8 cellular contexts compared by ENCODE assay signal in genomic region chr11:102341844-102342318, GRCh38. TPM values are rescaled to one million over a fixed set of nuclear protein-coding genes. Genes with fewer than 3 reads are reported as not detected.
DNase-seq lines count a peak whose midpoint lies in the region; ATAC-seq, FAIRE-seq and TF ChIP-seq lines count a peak whose summit lies in the region.

No MANE protein-coding gene starts in this region.

- peak; percentile 69 to 89 (median 80) for TF ChIP-seq CTCF in body of pancreas (IDR thresholded peaks at IDR 0.05)

- TF ChIP-seq POLR2A in body of pancreas (IDR thresholded peaks at IDR 0.05): no peak

- intact Hi-C loops in body of pancreas (cut with DNase I): no loop called here

- ATAC-seq in HG02884 (IDR thresholded peaks at IDR 0.05; ENCODE audit: unreplicated experiment) (peak; percentile 34), body of pancreas (peak; percentile 61)

- H3K27ac ChIP-seq in body of pancreas: no peak overlapping the region
- no peak overlapping the region for H3K27ac ChIP-seq in iPS DF 6.9 (ENCODE audit: low read length)

- FAIRE-seq in TTC549 (lab: Jason Lieb, UNC): peak; percentile 73

- H3K4me1 ChIP-seq in body of pancreas (peaks cover 6% of the 10 kb centered on the region), iPS DF 6.9 (ENCODE audit: control insufficient read depth, insufficient read depth, low read length) (peaks cover 1% of the 10 kb centered on the region; the same call in 1 of the 2 replicates)

- H3K4me3 ChIP-seq in body of pancreas (no peak overlapping the region), iPS DF 6.9 (ENCODE audit: low read length) (no peak overlapping the region)

- H3K9me3 ChIP-seq in body of pancreas (no peaks in the 10 kb centered on the region), iPS DF 6.9 (ENCODE audit: control insufficient read depth, insufficient read depth, low read length) (no peaks in the 10 kb centered on the region)

- WGBS in body of pancreas, 2 donors: 16 to 20% methylated on average over 1 of the region's 1 CpG
- no CpG with 5 or more reads among the region's 1 CpG for WGBS in iPS DF 6.9 (ENCODE audit: insufficient coverage, insufficient read length)

- H3K36me3 ChIP-seq in body of pancreas (replicated peaks in 1 of 2; ENCODE audit: insufficient read depth in 1 of 2, low read depth in 2 of 2) (peaks cover 0 to 10% of the 10 kb centered on the region in 2 donors), iPS DF 6.9 (ENCODE audit: control insufficient read depth, insufficient read depth, low read length) (no peaks in the 10 kb centered on the region)

- DNase-seq in SIG-M5 treated with dmso at 0.1 percent for 504 hours (lab: John Stamatoyannopoulos, UW; ENCODE audit: unreplicated experiment) (peak; percentile 59), SIG-M5 (lab: John Stamatoyannopoulos, UW) (no peak), NCI-H2081 (lab: John Stamatoyannopoulos, UW) (peak; percentile 67 to 74), body of pancreas (peak; percentile 79 to 88 (median 83)), iPS DF 6.9 (ENCODE audit: low read depth, low spot score) (peak; percentile 89)
- peak in 2 of 3 donors; percentile 53 to 84 for DNase-seq in stimulated activated CD4-positive, alpha-beta T cell treated with anti-CD3 and anti-CD28 coated beads, Interleukin-12 subunit alpha, Interleukin-12 subunit beta, amount 100 ng/mL, for 48 hours (ENCODE audit: low read depth in 2 of 3, low spot score in 1 of 3)

- H3K27me3 ChIP-seq in body of pancreas: no peaks in the 10 kb centered on the region
- H3K27me3 ChIP-seq in iPS DF 6.9 (ENCODE audit: control insufficient read depth, insufficient read depth, low read length): no peaks in the 10 kb centered on the region

RNA-seq across cellular contexts. Expression of gene BIRC2, which starts 5.1 kb away (rescaled TPM):
- 10 to 100 TPM; 46.5 to 53.2 TPM for total RNA-seq in body of pancreas

RNA-seq across cellular contexts. Expression of gene BIRC3, which starts 24.6 kb away (rescaled TPM):
- 10 to 100 TPM in 1 of 2 donors, 1 to 10 TPM in 1; 5.3 to 13.2 TPM for total RNA-seq in body of pancreas
